1 cellular context compared by ENCODE assay signal in the genomic region with DNA sequence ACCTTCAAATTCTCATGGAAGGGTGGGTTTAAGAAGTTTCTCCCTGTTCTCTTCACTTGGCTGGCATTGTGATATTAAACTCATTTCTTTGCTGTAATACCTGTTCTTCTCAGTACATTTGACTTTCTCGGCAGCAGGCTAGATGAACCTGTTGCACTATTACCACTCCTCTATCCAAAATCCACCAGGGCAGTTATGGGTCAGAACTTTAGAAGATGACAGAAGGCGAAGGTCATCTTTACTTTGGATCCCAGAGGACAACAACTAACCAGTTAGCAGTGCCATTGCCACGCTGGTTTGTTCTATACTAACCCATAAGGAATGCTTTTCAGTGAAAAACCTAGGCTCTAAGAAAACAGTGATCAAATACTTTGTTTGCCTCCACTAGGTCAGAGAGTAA.
TF ChIP-seq lines count a peak whose summit lies in the region.

No MANE protein-coding gene starts in this region.

TF ChIP-seq in GM23338, 12 proteins besides CTCF, POLR2A, EP300 and RAD21 (continued from another document):
- TF ChIP-seq, protein P1, sequence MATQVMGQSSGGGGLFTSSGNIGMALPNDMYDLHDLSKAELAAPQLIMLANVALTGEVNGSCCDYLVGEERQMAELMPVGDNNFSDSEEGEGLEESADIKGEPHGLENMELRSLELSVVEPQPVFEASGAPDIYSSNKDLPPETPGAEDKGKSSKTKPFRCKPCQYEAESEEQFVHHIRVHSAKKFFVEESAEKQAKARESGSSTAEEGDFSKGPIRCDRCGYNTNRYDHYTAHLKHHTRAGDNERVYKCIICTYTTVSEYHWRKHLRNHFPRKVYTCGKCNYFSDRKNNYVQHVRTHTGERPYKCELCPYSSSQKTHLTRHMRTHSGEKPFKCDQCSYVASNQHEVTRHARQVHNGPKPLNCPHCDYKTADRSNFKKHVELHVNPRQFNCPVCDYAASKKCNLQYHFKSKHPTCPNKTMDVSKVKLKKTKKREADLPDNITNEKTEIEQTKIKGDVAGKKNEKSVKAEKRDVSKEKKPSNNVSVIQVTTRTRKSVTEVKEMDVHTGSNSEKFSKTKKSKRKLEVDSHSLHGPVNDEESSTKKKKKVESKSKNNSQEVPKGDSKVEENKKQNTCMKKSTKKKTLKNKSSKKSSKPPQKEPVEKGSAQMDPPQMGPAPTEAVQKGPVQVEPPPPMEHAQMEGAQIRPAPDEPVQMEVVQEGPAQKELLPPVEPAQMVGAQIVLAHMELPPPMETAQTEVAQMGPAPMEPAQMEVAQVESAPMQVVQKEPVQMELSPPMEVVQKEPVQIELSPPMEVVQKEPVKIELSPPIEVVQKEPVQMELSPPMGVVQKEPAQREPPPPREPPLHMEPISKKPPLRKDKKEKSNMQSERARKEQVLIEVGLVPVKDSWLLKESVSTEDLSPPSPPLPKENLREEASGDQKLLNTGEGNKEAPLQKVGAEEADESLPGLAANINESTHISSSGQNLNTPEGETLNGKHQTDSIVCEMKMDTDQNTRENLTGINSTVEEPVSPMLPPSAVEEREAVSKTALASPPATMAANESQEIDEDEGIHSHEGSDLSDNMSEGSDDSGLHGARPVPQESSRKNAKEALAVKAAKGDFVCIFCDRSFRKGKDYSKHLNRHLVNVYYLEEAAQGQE (IDR thresholded peaks at IDR 0.05; ENCODE audit: unreplicated experiment) = no peak
- no peak for TF ChIP-seq STAT1 (IDR thresholded peaks at IDR 0.05; ENCODE audit: unreplicated experiment)
- no peak for TF ChIP-seq ZNF331 (CRISPR knock-in tag; IDR thresholded peaks at IDR 0.05; ENCODE audit: low read depth)
- no peak for TF ChIP-seq EZH2phosphoT487 (IDR thresholded peaks at IDR 0.05; ENCODE audit: unreplicated experiment)
- TF ChIP-seq EZH2 (IDR thresholded peaks at IDR 0.05; ENCODE audit: low read depth, unreplicated experiment) = no peak
- TF ChIP-seq JUNB (IDR thresholded peaks at IDR 0.05; ENCODE audit: unreplicated experiment) = no peak
- TF ChIP-seq ETS1 (IDR thresholded peaks at IDR 0.05) = no peak
- TF ChIP-seq NANOG (IDR thresholded peaks at IDR 0.05; ENCODE audit: borderline replicate concordance) = no peak
- TF ChIP-seq ZNF114 (CRISPR knock-in tag; IDR thresholded peaks at IDR 0.05) = no peak
